ENCODE assay signal across 11 cellular contexts in genomic region chr5:134001938-134002731, GRCh38. TPM values are rescaled to one million over a fixed set of nuclear protein-coding genes. Genes with fewer than 3 reads are reported as not detected.
DNase-seq lines count a peak whose midpoint lies in the region; ATAC-seq and TF ChIP-seq lines count a peak whose summit lies in the region.
"Had no signal": no experiment of that assay in that cellular context is flagged by ENCODE, and none has a peak within 500 bp of the region (broad histone marks: within the 10 kb centered on the region; RNA-seq: fewer than 3 reads in every experiment).

No MANE protein-coding gene starts in this region.

- H3K9me3 Mint-ChIP-seq in dendritic cell treated with granulocyte-macrophage colony-stimulating factor and Interleukin-4, amounts not matched to agents 40 ng/mL and 50 ng/mL, for 4 days: no peaks in the 10 kb centered on the region

- intact Hi-C loops in dendritic cell treated with granulocyte-macrophage colony-stimulating factor and Interleukin-4, amounts not matched to agents 40 ng/mL and 50 ng/mL, for 4 days (cut with micrococcal nuclease): no loop called here
- intact Hi-C loops in posterior vena cava (cut with DNase I): no loop called here

- peak overlapping the region; percentile 3 for H3K9ac ChIP-seq in NT2/D1 (ENCODE audit: insufficient read length, low read depth)

- H3K4me3 ChIP-seq in GM12865 (ENCODE audit: low read depth, low read length) (peak overlapping the region; percentile 96), NT2/D1 (ENCODE audit: insufficient read length, low read depth) (no peak overlapping the region)

- H3K27me3 ChIP-seq in NT2/D1 (ENCODE audit: insufficient read depth, insufficient read length): no peaks in the 10 kb centered on the region
- H3K27me3 ChIP-seq: transverse colon had no signal

- H3K4me1 ChIP-seq in NT2/D1 (ENCODE audit: insufficient read depth, insufficient read length): peaks cover 19% of the 10 kb centered on the region

- peaks cover 57% of the 10 kb centered on the region for H3K4me1 Mint-ChIP-seq in dendritic cell treated with granulocyte-macrophage colony-stimulating factor and Interleukin-4, amounts not matched to agents 40 ng/mL and 50 ng/mL, for 4 days (ENCODE audit: low read depth)

- ATAC-seq in HG02610 (IDR thresholded peaks at IDR 0.05; ENCODE audit: unreplicated experiment): no peak
- no peak for ATAC-seq in HG03097 (IDR thresholded peaks at IDR 0.05; ENCODE audit: low FRiP score, unreplicated experiment)

- peak overlapping the region; percentile 86 for H3K4me3 Mint-ChIP-seq in dendritic cell treated with granulocyte-macrophage colony-stimulating factor and Interleukin-4, amounts not matched to agents 40 ng/mL and 50 ng/mL, for 4 days

- no peaks in the 10 kb centered on the region for H3K9me3 ChIP-seq in NT2/D1 (ENCODE audit: insufficient read depth, low read length)
- H3K9me3 ChIP-seq: transverse colon had no signal

- no peak overlapping the region for H3K27ac Mint-ChIP-seq in dendritic cell treated with granulocyte-macrophage colony-stimulating factor and Interleukin-4, amounts not matched to agents 40 ng/mL and 50 ng/mL, for 4 days

- no peak for TF ChIP-seq CTCF in GM12865 (IDR thresholded peaks at IDR 0.05; ENCODE audit: insufficient read depth, low read depth, low read length, missing control alignments)

- peaks cover 17% of the 10 kb centered on the region for H3K27me3 Mint-ChIP-seq in dendritic cell treated with granulocyte-macrophage colony-stimulating factor and Interleukin-4, amounts not matched to agents 40 ng/mL and 50 ng/mL, for 4 days

- H3K36me3 ChIP-seq in NT2/D1 (ENCODE audit: insufficient read depth, insufficient read length, low read length): peaks cover 42% of the 10 kb centered on the region
- H3K36me3 ChIP-seq: transverse colon had no signal

- H3K36me3 Mint-ChIP-seq in dendritic cell treated with granulocyte-macrophage colony-stimulating factor and Interleukin-4, amounts not matched to agents 40 ng/mL and 50 ng/mL, for 4 days (ENCODE audit: low read depth): peaks cover 51% of the 10 kb centered on the region

- no peak for DNase-seq in GM12865 (ENCODE audit: low read depth)
- no peak for DNase-seq in NT2/D1 (ENCODE audit: low read depth, low spot score)
- DNase-seq in posterior vena cava (ENCODE audit: low spot score): peak; percentile 54
- DNase-seq in NCI-H446 (lab: John Stamatoyannopoulos, UW): no peak
- no peak for DNase-seq in SW480 (ENCODE audit: low spot score)
- DNase-seq: NCI-H1092, small intestine, transverse colon had no signal

RNA-seq across cellular contexts. Expression of gene VDAC1, which starts 2.6 kb away (rescaled TPM):
- 100 to 1,000 TPM; 104 to 105 TPM for total RNA-seq in posterior vena cava

RNA-seq across cellular contexts. Expression of gene C5orf15, which starts 33.7 kb away (rescaled TPM):
- 10 to 100 TPM; 24.0 to 29.2 TPM for total RNA-seq in posterior vena cava
